ENCODE assay signal across 8 cellular contexts in the genomic region with DNA sequence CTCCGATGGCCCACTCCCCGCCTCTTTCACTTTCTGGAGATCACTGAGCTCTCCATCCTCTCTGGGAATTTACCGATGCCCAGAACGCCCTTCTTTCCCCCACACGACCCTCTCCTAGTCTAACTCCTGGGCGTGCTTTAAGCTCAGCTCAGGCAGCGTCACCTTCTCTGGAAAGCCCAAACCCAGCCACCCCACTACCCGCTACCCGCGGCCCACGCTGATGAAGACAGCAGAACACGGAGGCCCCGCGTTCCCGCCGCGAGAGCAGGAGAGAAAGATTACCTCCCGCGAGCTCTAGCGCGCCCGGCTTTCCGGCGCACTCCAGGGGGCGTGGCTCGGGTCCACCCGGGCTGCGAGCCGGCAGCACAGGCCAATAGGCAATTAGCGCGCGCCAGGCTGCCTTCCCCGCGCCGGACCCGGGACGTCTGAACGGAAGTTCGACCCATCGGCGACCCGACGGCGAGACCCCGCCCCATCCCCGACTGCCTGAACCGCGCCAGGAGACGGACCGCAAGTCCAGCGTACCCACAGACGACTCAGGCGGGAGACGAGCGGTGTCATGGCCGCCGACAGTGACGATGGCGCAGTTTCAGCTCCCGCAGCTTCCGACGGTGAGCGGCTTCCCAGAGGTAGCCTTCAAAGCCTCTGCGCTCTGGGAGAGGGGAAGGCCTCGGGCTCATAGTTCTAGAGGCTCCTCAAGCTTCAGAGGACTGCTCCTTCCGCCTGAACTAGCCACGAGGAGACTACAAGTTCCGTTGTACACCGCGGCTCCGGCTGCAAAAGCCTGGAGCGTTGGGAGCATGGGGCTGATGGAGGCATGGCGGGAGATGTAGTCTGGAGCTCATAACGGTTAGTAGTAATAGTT. TPM values are rescaled to one million over a fixed set of nuclear protein-coding genes. Genes with fewer than 3 reads are reported as not detected.
DNase-seq lines count a peak whose midpoint lies in the region; ATAC-seq and TF ChIP-seq lines count a peak whose summit lies in the region.

Gene MUTYH, minus strand, starts transcription at position 747 of the 865 bp plus-strand sequence. CDS start 5,935 bp downstream, outside the sequence.
Gene TOE1, plus strand, starts transcription at position 477 of the 865 bp plus-strand sequence. Its CDS starts 83 bp downstream, at position 560.

- DNase-seq in NCI-H187 (lab: John Stamatoyannopoulos, UW) (peak; percentile 76 to 90), T-helper 17 cell (peak; percentile 85 to 86 (median 85)), left ventricle myocardium inferior (peak; percentile 95), posterior vena cava (ENCODE audit: low spot score) (peak; percentile 98), upper lobe of right lung (peak; percentile 97)

- H3K4me1 Mint-ChIP-seq in T-helper 17 cell, result peaks cover 47% of the 10 kb centered on the region

- H3K27me3 Mint-ChIP-seq in T-helper 17 cell, result no peaks in the 10 kb centered on the region

- H3K9me3 ChIP-seq in T-helper 17 cell (ENCODE audit: control insufficient read depth, low read length, poor library complexity, severe bottlenecking) (no peaks in the 10 kb centered on the region), left ventricle myocardium inferior (replicated peaks) (no peaks in the 10 kb centered on the region), upper lobe of right lung (no peaks in the 10 kb centered on the region)

- ATAC-seq in GM18499 (IDR thresholded peaks at IDR 0.05; ENCODE audit: insufficient read depth, unreplicated experiment) (peak; percentile 42), HG02938 (IDR thresholded peaks at IDR 0.05; ENCODE audit: unreplicated experiment) (peak; percentile 70), T-helper 17 cell (peak; percentile 86), upper lobe of right lung (peak; percentile 96)

- H3K4me3 Mint-ChIP-seq in T-helper 17 cell, result peak within 1 kb of the TSS; percentile 100

- H3K27me3 ChIP-seq in left ventricle myocardium inferior (ENCODE audit: low read depth) (no peaks in the 10 kb centered on the region), upper lobe of right lung (no peaks in the 10 kb centered on the region)

- TF ChIP-seq CTCF in left ventricle myocardium inferior (IDR thresholded peaks at IDR 0.05; ENCODE audit: borderline replicate concordance) (peak; percentile 14), upper lobe of right lung (IDR thresholded peaks at IDR 0.05) (no peak)

- intact Hi-C loops in left ventricle myocardium inferior (cut with micrococcal nuclease) (no loop called here), posterior vena cava (cut with DNase I) (loop anchor here in 1 of 2 donors (5.0 kb wide), 1 partner anchor 1078 kb away; no protein-coding TSS in a partner anchor), upper lobe of right lung (cut with DNase I) (no loop called here)

- H3K27ac ChIP-seq in angular gyrus (ENCODE audit: low read depth, low read length) (peak within 1 kb of the TSS; percentile 95), left ventricle myocardium inferior (replicated peaks) (peak within 1 kb of the TSS; percentile 100), upper lobe of right lung (peak within 1 kb of the TSS; percentile 98)

- H3K36me3 Mint-ChIP-seq in T-helper 17 cell (ENCODE audit: low read depth), result peaks cover 3% of the 10 kb centered on the region

- H3K4me3 ChIP-seq in left ventricle myocardium inferior, result peak within 1 kb of the TSS; percentile 97
- H3K4me3 ChIP-seq in upper lobe of right lung, result peak within 1 kb of the TSS; percentile 77

- H3K36me3 ChIP-seq in left ventricle myocardium inferior, result peaks cover 34% of the 10 kb centered on the region
- peaks cover 34% of the 10 kb centered on the region for H3K36me3 ChIP-seq in upper lobe of right lung

- H3K4me1 ChIP-seq in left ventricle myocardium inferior (peaks cover 42% of the 10 kb centered on the region), upper lobe of right lung (peaks cover 26% of the 10 kb centered on the region)

- H3K27ac Mint-ChIP-seq in T-helper 17 cell, result peak within 1 kb of the TSS; percentile 100

RNA-seq across cellular contexts. Expression of gene MUTYH, which starts in this region (rescaled TPM):
- total RNA-seq in T-helper 17 cell (10 to 100 TPM; 60.4 to 73.4 TPM), left ventricle myocardium inferior (8.1 TPM), posterior vena cava (10 to 100 TPM; 15.1 to 15.7 TPM), upper lobe of right lung (20.3 TPM)

RNA-seq across cellular contexts. Expression of gene TOE1, which starts in this region (rescaled TPM):
- total RNA-seq in T-helper 17 cell, result 10 to 100 TPM; 51.4 to 52.5 TPM
- 3.2 TPM for total RNA-seq in left ventricle myocardium inferior
- total RNA-seq in posterior vena cava, result 1 to 10 TPM; 5.8 to 7.0 TPM
- 8.2 TPM for total RNA-seq in upper lobe of right lung

Comparison
In these comparisons a context has a peak if more than half of its experiments do, and no peak if none do; other contexts are left out.
1. Peak in every context shown above with its lines: DNase-seq, ATAC-seq, H3K4me3 ChIP-seq and H3K27ac ChIP-seq.
2. ATAC-seq: peak in every context shown above with its lines; median percentile 96 in upper lobe of right lung; 86 in T-helper 17 cell; 70 in HG02938; 42 in GM18499.